Comparison of ENCODE assay signal across 8 cellular contexts in genomic region chr1:66182551-66183178, GRCh38.
DNase-seq lines count a peak whose midpoint lies in the region; ATAC-seq and TF ChIP-seq lines count a peak whose summit lies in the region.

No MANE protein-coding gene starts in this region.

- intact Hi-C loops in vagina (cut with DNase I), result no loop called here

- H3K4me3 ChIP-seq in vagina, result no peak overlapping the region

- no peak for TF ChIP-seq CTCF in vagina (IDR thresholded peaks at IDR 0.05)

- peak; percentile 44 for ATAC-seq in left lobe of liver

- H3K9me3 ChIP-seq in vagina, result no peaks in the 10 kb centered on the region

- no peak for TF ChIP-seq POLR2A in vagina (IDR thresholded peaks at IDR 0.05)

- H3K4me1 ChIP-seq in vagina, result no peaks in the 10 kb centered on the region

- peak overlapping the region; percentile 76 for H3K27ac ChIP-seq in vagina

- no peaks in the 10 kb centered on the region for H3K27me3 ChIP-seq in vagina

- DNase-seq in stimulated activated CD4-positive, alpha-beta T cell treated with anti-CD3 and anti-CD28 coated beads, Interleukin-12 subunit alpha, Interleukin-12 subunit beta, amount 100 ng/mL, for 24 hours (ENCODE audit: low read depth in 2 of 2), result peak; percentile 1 to 24
- no peak for DNase-seq in stimulated activated CD4-positive, alpha-beta T cell treated with anti-CD3 and anti-CD28 coated beads, Interleukin-12 subunit alpha, Interleukin-12 subunit beta, amount 100 ng/mL, for 4 hours
- DNase-seq in activated T-cell treated with anti-CD3 and anti-CD28 coated beads for 48 hours (ENCODE audit: low read depth) (peak; percentile 25), left lobe of liver (ENCODE audit: low spot score) (no peak), vagina (ENCODE audit: extremely low spot score in 2 of 2) (peak in 1 of 2 donors; percentile 92), globus pallidus (ENCODE audit: low spot score) (no peak), HuH-7 (ENCODE audit: low spot score) (no peak), D341Med (ENCODE audit: low spot score) (no peak)

- no peaks in the 10 kb centered on the region for H3K36me3 ChIP-seq in vagina

Comparison
In these comparisons a context has a peak if more than half of its experiments do, and no peak if none do; other contexts are left out.
1. DNase-seq: peak in stimulated activated CD4-positive, alpha-beta T cell treated with anti-CD3 and anti-CD28 coated beads, Interleukin-12 subunit alpha, Interleukin-12 subunit beta, amount 100 ng/mL, for 24 hours (2 of 2) and activated T-cell treated with anti-CD3 and anti-CD28 coated beads for 48 hours (single experiment); none in stimulated activated CD4-positive, alpha-beta T cell treated with anti-CD3 and anti-CD28 coated beads, Interleukin-12 subunit alpha, Interleukin-12 subunit beta, amount 100 ng/mL, for 4 hours (single experiment), left lobe of liver (single experiment), globus pallidus (single experiment), HuH-7 (single experiment) and D341Med (single experiment).